1 cellular context compared by ENCODE assay signal in genomic region chr17:50837980-50838954, GRCh38.
TF ChIP-seq lines count a peak whose summit lies in the region.

No MANE protein-coding gene starts in this region.

TF ChIP-seq in HepG2, 621 proteins besides CTCF, POLR2A, EP300 and RAD21:
- TF ChIP-seq, protein P1, sequence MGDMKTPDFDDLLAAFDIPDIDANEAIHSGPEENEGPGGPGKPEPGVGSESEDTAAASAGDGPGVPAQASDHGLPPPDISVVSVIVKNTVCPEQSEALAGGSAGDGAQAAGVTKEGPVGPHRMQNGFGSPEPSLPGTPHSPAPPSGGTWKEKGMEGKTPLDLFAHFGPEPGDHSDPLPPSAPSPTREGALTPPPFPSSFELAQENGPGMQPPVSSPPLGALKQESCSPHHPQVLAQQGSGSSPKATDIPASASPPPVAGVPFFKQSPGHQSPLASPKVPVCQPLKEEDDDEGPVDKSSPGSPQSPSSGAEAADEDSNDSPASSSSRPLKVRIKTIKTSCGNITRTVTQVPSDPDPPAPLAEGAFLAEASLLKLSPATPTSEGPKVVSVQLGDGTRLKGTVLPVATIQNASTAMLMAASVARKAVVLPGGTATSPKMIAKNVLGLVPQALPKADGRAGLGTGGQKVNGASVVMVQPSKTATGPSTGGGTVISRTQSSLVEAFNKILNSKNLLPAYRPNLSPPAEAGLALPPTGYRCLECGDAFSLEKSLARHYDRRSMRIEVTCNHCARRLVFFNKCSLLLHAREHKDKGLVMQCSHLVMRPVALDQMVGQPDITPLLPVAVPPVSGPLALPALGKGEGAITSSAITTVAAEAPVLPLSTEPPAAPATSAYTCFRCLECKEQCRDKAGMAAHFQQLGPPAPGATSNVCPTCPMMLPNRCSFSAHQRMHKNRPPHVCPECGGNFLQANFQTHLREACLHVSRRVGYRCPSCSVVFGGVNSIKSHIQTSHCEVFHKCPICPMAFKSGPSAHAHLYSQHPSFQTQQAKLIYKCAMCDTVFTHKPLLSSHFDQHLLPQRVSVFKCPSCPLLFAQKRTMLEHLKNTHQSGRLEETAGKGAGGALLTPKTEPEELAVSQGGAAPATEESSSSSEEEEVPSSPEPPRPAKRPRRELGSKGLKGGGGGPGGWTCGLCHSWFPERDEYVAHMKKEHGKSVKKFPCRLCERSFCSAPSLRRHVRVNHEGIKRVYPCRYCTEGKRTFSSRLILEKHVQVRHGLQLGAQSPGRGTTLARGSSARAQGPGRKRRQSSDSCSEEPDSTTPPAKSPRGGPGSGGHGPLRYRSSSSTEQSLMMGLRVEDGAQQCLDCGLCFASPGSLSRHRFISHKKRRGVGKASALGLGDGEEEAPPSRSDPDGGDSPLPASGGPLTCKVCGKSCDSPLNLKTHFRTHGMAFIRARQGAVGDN (CRISPR knock-in tag; IDR thresholded peaks at IDR 0.05), result peak; percentile 42
- TF ChIP-seq GABPB1 (CRISPR knock-in tag; IDR thresholded peaks at IDR 0.05) (peak; percentile 34; the same call in 1 of the 2 replicates), NCOR1 (IDR thresholded peaks at IDR 0.05; ENCODE audit: borderline replicate concordance, low read length) (no peak), LCORL (IDR thresholded peaks at IDR 0.05) (no peak), LCORL (CRISPR knock-in tag; IDR thresholded peaks at IDR 0.05) (0 out of 2 replicates have a peak, but pooled peaks have one; percentile 19), ZNF362 (CRISPR knock-in tag; IDR thresholded peaks at IDR 0.05; ENCODE audit: borderline replicate concordance) (peak; percentile 72; the same call in 1 of the 2 replicates), RXRA (CRISPR knock-in tag; IDR thresholded peaks at IDR 0.05) (peak; percentile 77), TEAD3 (CRISPR knock-in tag; optimal IDR thresholded peaks at IDR 0.05; ENCODE audit: borderline replicate concordance) (peak; percentile 29), PLRG1 (conservative IDR thresholded peaks at IDR 0.05) (no peak), RXRB (CRISPR knock-in tag; IDR thresholded peaks at IDR 0.05; ENCODE audit: borderline replicate concordance) (peak; percentile 83), HNRNPL (IDR thresholded peaks at IDR 0.05; ENCODE audit: low read depth, low read length) (0 out of 2 replicates have a peak, but pooled peaks have one; percentile 23), ZFX (CRISPR knock-in tag; IDR thresholded peaks at IDR 0.05; ENCODE audit: low read depth) (peak; percentile 33; the same call in 1 of the 2 replicates), BATF2 (CRISPR knock-in tag; IDR thresholded peaks at IDR 0.05) (no peak), BCL3 (CRISPR knock-in tag; IDR thresholded peaks at IDR 0.05) (0 out of 2 replicates have a peak, but pooled peaks have one; percentile 9), PPARG (CRISPR knock-in tag; conservative IDR thresholded peaks at IDR 0.05) (peak; percentile 96), NR2F6 (IDR thresholded peaks at IDR 0.05) (peak; percentile 33; the same call in 1 of the 2 replicates), NR2F6 (CRISPR knock-in tag; IDR thresholded peaks at IDR 0.05) (peak; percentile 64), POGZ (CRISPR knock-in tag; IDR thresholded peaks at IDR 0.05) (no peak)
- TF ChIP-seq, protein P2, sequence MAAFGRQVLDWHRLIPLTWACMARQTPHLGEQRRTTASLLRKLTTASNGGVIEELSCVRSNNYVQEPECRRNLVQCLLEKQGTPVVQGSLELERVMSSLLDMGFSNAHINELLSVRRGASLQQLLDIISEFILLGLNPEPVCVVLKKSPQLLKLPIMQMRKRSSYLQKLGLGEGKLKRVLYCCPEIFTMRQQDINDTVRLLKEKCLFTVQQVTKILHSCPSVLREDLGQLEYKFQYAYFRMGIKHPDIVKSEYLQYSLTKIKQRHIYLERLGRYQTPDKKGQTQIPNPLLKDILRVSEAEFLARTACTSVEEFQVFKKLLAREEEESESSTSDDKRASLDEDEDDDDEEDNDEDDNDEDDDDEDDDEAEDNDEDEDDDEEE (CRISPR knock-in tag; IDR thresholded peaks at IDR 0.05), result 0 out of 2 replicates have a peak, but pooled peaks have one; percentile 62
- TF ChIP-seq, protein P3, sequence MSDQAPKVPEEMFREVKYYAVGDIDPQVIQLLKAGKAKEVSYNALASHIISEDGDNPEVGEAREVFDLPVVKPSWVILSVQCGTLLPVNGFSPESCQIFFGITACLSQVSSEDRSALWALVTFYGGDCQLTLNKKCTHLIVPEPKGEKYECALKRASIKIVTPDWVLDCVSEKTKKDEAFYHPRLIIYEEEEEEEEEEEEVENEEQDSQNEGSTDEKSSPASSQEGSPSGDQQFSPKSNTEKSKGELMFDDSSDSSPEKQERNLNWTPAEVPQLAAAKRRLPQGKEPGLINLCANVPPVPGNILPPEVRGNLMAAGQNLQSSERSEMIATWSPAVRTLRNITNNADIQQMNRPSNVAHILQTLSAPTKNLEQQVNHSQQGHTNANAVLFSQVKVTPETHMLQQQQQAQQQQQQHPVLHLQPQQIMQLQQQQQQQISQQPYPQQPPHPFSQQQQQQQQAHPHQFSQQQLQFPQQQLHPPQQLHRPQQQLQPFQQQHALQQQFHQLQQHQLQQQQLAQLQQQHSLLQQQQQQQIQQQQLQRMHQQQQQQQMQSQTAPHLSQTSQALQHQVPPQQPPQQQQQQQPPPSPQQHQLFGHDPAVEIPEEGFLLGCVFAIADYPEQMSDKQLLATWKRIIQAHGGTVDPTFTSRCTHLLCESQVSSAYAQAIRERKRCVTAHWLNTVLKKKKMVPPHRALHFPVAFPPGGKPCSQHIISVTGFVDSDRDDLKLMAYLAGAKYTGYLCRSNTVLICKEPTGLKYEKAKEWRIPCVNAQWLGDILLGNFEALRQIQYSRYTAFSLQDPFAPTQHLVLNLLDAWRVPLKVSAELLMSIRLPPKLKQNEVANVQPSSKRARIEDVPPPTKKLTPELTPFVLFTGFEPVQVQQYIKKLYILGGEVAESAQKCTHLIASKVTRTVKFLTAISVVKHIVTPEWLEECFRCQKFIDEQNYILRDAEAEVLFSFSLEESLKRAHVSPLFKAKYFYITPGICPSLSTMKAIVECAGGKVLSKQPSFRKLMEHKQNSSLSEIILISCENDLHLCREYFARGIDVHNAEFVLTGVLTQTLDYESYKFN (CRISPR knock-in tag; conservative IDR thresholded peaks at IDR 0.05), result 0 out of 2 replicates have a peak, but pooled peaks have one; percentile 21
